In genomic region chr12:60399064-60399463, GRCh38 we compare ENCODE assay signal across 9 cellular contexts.
"Had no signal": no experiment of that assay in that cellular context is flagged by ENCODE, and none has a peak within 500 bp of the region (broad histone marks: within the 10 kb centered on the region; RNA-seq: fewer than 3 reads in every experiment).

No MANE protein-coding gene starts in this region.

- DNase-seq: GM23248, GOT3, H7, HFFc6, KBM-7 had no signal

- H3K27ac ChIP-seq: GM23248, KMS-11 had no signal

- H3K9ac ChIP-seq: GM23248, KMS-11 had no signal

- FAIRE-seq: HTR-8/SVneo had no signal

- ATAC-seq: HCT116 had no signal

- H3K4me1 ChIP-seq: HAP-1 had no signal

- H2AFZ ChIP-seq: GM23248 had no signal

- H3K9me3 ChIP-seq: HAP-1 had no signal

- H3K4me2 ChIP-seq: KMS-11 had no signal

- H3K36me3 ChIP-seq: HAP-1 had no signal

- H3K4me3 ChIP-seq: GM23248, HAP-1 had no signal
